18 cellular contexts compared by ENCODE assay signal in the genomic region with DNA sequence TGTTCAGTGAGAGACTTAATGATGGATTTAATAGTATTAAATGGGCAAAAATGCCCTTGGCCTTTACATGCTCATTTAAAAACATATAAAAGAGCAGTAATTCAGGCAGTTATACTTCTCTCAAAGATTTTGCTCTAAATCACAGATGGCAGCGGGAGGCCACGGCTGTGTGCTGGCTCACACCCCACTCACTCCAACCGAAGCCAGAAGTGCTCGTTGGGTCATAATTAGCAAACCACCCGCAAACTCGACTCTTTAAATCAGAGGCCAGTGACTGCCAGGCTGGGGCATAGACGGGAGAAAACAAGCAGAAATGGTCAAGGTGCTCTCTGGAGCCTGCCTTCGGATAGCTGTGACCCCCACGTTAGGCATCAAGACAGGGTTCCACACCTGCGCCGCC.
"Had no signal": no experiment of that assay in that cellular context is flagged by ENCODE, and none has a peak within 500 bp of the region (broad histone marks: within the 10 kb centered on the region; RNA-seq: fewer than 3 reads in every experiment).

No MANE protein-coding gene starts in this region.

- H3K9me3 Mint-ChIP-seq: memory B cell; mesothelial cell of epicardium; natural killer cell treated with Interleukin-12 subunit alpha and Interleukin-12 subunit beta and Interleukin-15 and Interleukin-18, amount 100 ng/mL, for 72 hours had no signal

- H3K27me3 Mint-ChIP-seq: memory B cell had no signal

- H3K36me3 Mint-ChIP-seq: mesothelial cell of epicardium; natural killer cell treated with Interleukin-12 subunit alpha and Interleukin-12 subunit beta and Interleukin-15 and Interleukin-18, amount 100 ng/mL, for 72 hours had no signal

- H3K4me3 Mint-ChIP-seq: memory B cell; mesothelial cell of epicardium; natural killer cell treated with Interleukin-12 subunit alpha and Interleukin-12 subunit beta and Interleukin-15 and Interleukin-18, amount 100 ng/mL, for 72 hours had no signal

- H3K27ac Mint-ChIP-seq: memory B cell; mesothelial cell of epicardium; natural killer cell treated with Interleukin-12 subunit alpha and Interleukin-12 subunit beta and Interleukin-15 and Interleukin-18, amount 100 ng/mL, for 72 hours; progenitor cell of endocrine pancreas had no signal

- DNase-seq: cortex of kidney; esophagus squamous epithelium; foreskin fibroblast; glutamatergic neuron; left ventricle myocardium inferior; lower lobe of right lung; occipital lobe; pancreas; right cardiac atrium; small intestine; stimulated activated CD4-positive, alpha-beta T cell treated with anti-CD3 and anti-CD28 coated beads, Interleukin-12 subunit alpha, Interleukin-12 subunit beta, amount 100 ng/mL, for 4 hours; stimulated activated naive CD4-positive, alpha-beta T cell; stomach; transverse colon had no signal
